ENCODE assay signal across 21 cellular contexts in genomic region chr13:49779721-49780120, GRCh38.
"Had no signal": no experiment of that assay in that cellular context is flagged by ENCODE, and none has a peak within 500 bp of the region (broad histone marks: within the 10 kb centered on the region; RNA-seq: fewer than 3 reads in every experiment).

No MANE protein-coding gene starts in this region.

- H3K27ac Mint-ChIP-seq: memory B cell; mesothelial cell of epicardium; natural killer cell treated with Interleukin-12 subunit alpha and Interleukin-12 subunit beta and Interleukin-15 and Interleukin-18, amount 100 ng/mL, for 72 hours; stimulated activated effector memory CD8-positive, alpha-beta T cell treated with anti-CD3 and anti-CD28 coated beads, Interleukin-12 subunit alpha, Interleukin-12 subunit beta, amount 100 ng/mL, for 72 hours; stimulated activated naive CD8-positive, alpha-beta T cell treated with anti-CD3 and anti-CD28 coated beads, Interleukin-15, Interleukin-2, amounts not matched to agents 100 ng/mL and 50 ng/mL, for 24 hours had no signal

- ATAC-seq: foreskin keratinocyte; heart left ventricle; left lobe of liver; lower lobe of right lung; natural killer cell treated with Interleukin-12 subunit alpha and Interleukin-12 subunit beta and Interleukin-15 and Interleukin-18, amount 100 ng/mL, for 72 hours; psoas muscle; right lobe of liver; stimulated activated effector memory CD8-positive, alpha-beta T cell treated with anti-CD3 and anti-CD28 coated beads, Interleukin-12 subunit alpha, Interleukin-12 subunit beta, amount 100 ng/mL, for 72 hours had no signal

- H3K36me3 ChIP-seq: colonic mucosa, heart left ventricle, lower lobe of right lung, right lobe of liver, tibial artery had no signal

- H3K4me3 Mint-ChIP-seq: memory B cell; mesothelial cell of epicardium; natural killer cell treated with Interleukin-12 subunit alpha and Interleukin-12 subunit beta and Interleukin-15 and Interleukin-18, amount 100 ng/mL, for 72 hours; stimulated activated effector memory CD8-positive, alpha-beta T cell treated with anti-CD3 and anti-CD28 coated beads, Interleukin-12 subunit alpha, Interleukin-12 subunit beta, amount 100 ng/mL, for 72 hours; stimulated activated naive CD8-positive, alpha-beta T cell treated with anti-CD3 and anti-CD28 coated beads, Interleukin-15, Interleukin-2, amounts not matched to agents 100 ng/mL and 50 ng/mL, for 24 hours had no signal

- H3K4me3 ChIP-seq: colonic mucosa, heart left ventricle, lower lobe of right lung, psoas muscle, right lobe of liver, tibial artery had no signal

- H2AFZ ChIP-seq: parathyroid adenoma had no signal

- H3K27me3 ChIP-seq: colonic mucosa, foreskin keratinocyte, heart left ventricle, right lobe of liver, tibial artery had no signal

- DNase-seq: colonic mucosa; dermis blood vessel endothelial cell; erythroblast; foreskin keratinocyte; heart left ventricle; hippocampal formation; lower lobe of right lung; occipital lobe; psoas muscle; retina; right lobe of liver; stimulated activated CD4-positive, alpha-beta T cell treated with anti-CD3 and anti-CD28 coated beads, Interleukin-4, amount 100 ng/mL, for 1 hour; stimulated activated CD8-positive, alpha-beta memory T cell treated with anti-CD3 and anti-CD28 coated beads, Interleukin-4, amount 100 ng/mL, for 48 hours; tibial artery had no signal

- H3K9me3 Mint-ChIP-seq: memory B cell; mesothelial cell of epicardium; natural killer cell treated with Interleukin-12 subunit alpha and Interleukin-12 subunit beta and Interleukin-15 and Interleukin-18, amount 100 ng/mL, for 72 hours; stimulated activated effector memory CD8-positive, alpha-beta T cell treated with anti-CD3 and anti-CD28 coated beads, Interleukin-12 subunit alpha, Interleukin-12 subunit beta, amount 100 ng/mL, for 72 hours; stimulated activated naive CD8-positive, alpha-beta T cell treated with anti-CD3 and anti-CD28 coated beads, Interleukin-15, Interleukin-2, amounts not matched to agents 100 ng/mL and 50 ng/mL, for 24 hours had no signal

- H3K36me3 Mint-ChIP-seq: mesothelial cell of epicardium; natural killer cell treated with Interleukin-12 subunit alpha and Interleukin-12 subunit beta and Interleukin-15 and Interleukin-18, amount 100 ng/mL, for 72 hours; stimulated activated effector memory CD8-positive, alpha-beta T cell treated with anti-CD3 and anti-CD28 coated beads, Interleukin-12 subunit alpha, Interleukin-12 subunit beta, amount 100 ng/mL, for 72 hours had no signal

- H3K4me1 ChIP-seq: colonic mucosa, lower lobe of right lung, parathyroid adenoma had no signal

- H3K27ac ChIP-seq: colonic mucosa, foreskin keratinocyte, heart left ventricle, lower lobe of right lung, parathyroid adenoma, psoas muscle, right lobe of liver, tibial artery had no signal

- H3K27me3 Mint-ChIP-seq: memory B cell; natural killer cell treated with Interleukin-12 subunit alpha and Interleukin-12 subunit beta and Interleukin-15 and Interleukin-18, amount 100 ng/mL, for 72 hours; stimulated activated naive CD8-positive, alpha-beta T cell treated with anti-CD3 and anti-CD28 coated beads, Interleukin-15, Interleukin-2, amounts not matched to agents 100 ng/mL and 50 ng/mL, for 24 hours had no signal
